In genomic region chr11:77590194-77590591, GRCh38 we compare ENCODE assay signal across 8 cellular contexts. TPM values are rescaled to one million over a fixed set of nuclear protein-coding genes. Genes with fewer than 3 reads are reported as not detected.
DNase-seq lines count a peak whose midpoint lies in the region; ATAC-seq and TF ChIP-seq lines count a peak whose summit lies in the region.

No MANE protein-coding gene starts in this region.

- DNase-seq in AG10803 (ENCODE audit: low read depth) = peak; percentile 24
- peak; percentile 46 for DNase-seq in LoVo (ENCODE audit: low spot score)
- DNase-seq in activated naive CD4-positive, alpha-beta T cell treated with anti-CD3 and anti-CD28 coated beads, Interleukin-2, amount 10 ng/mL, durations not matched to agents 7 days and 5 days = peak; percentile 29
- DNase-seq in glomerular visceral epithelial cell (ENCODE audit: extremely low spot score) = peak; percentile 31
- peak; percentile 17 for DNase-seq in neuronal stem cell (ENCODE audit: low spot score)
- DNase-seq in NCI-H2107 (lab: John Stamatoyannopoulos, UW) = no peak
- no peak for DNase-seq in SIG-M5 treated with dmso at 0.1 percent for 504 hours (lab: John Stamatoyannopoulos, UW; ENCODE audit: unreplicated experiment)

- ATAC-seq in GM18870 (IDR thresholded peaks at IDR 0.05; ENCODE audit: unreplicated experiment) = peak; percentile 17

- peaks cover 21% of the 10 kb centered on the region for H3K27me3 Mint-ChIP-seq in activated naive CD4-positive, alpha-beta T cell treated with anti-CD3 and anti-CD28 coated beads, Interleukin-2, amount 10 ng/mL, durations not matched to agents 7 days and 5 days

- no peak overlapping the region for H4K8ac ChIP-seq in neuronal stem cell (ENCODE audit: low read depth, low read length)

- CTCF ChIA-PET in activated naive CD4-positive, alpha-beta T cell treated with anti-CD3 and anti-CD28 coated beads, Interleukin-2, amount 10 ng/mL, durations not matched to agents 7 days and 5 days (lab: Charles Lee) = interaction anchor here (0.7 to 1.2 kb wide), 2 partner anchors 29 to 143 kb away, joined by 3 read pairs; no protein-coding TSS in a partner anchor

- H3K4ac ChIP-seq in neuronal stem cell (ENCODE audit: low read length) = no peak overlapping the region

- no peaks in the 10 kb centered on the region for H3K36me3 Mint-ChIP-seq in activated naive CD4-positive, alpha-beta T cell treated with anti-CD3 and anti-CD28 coated beads, Interleukin-2, amount 10 ng/mL, durations not matched to agents 7 days and 5 days

- no peaks in the 10 kb centered on the region for H3K9me3 Mint-ChIP-seq in activated naive CD4-positive, alpha-beta T cell treated with anti-CD3 and anti-CD28 coated beads, Interleukin-2, amount 10 ng/mL, durations not matched to agents 7 days and 5 days

- no peak overlapping the region for H2BK12ac ChIP-seq in neuronal stem cell (ENCODE audit: low read length)

- no peak overlapping the region for H2BK5ac ChIP-seq in neuronal stem cell (ENCODE audit: low read length)

- peaks cover 0 to 2% (median 0%) of the 10 kb centered on the region in 3 experiments for H3K27me3 ChIP-seq in neuronal stem cell (ENCODE audit: control insufficient read depth in 3 of 3, insufficient read depth in 3 of 3, low read depth in 1 of 3, low read length in 3 of 3)

- peak overlapping the region; percentile 58 for H3K27ac Mint-ChIP-seq in activated naive CD4-positive, alpha-beta T cell treated with anti-CD3 and anti-CD28 coated beads, Interleukin-2, amount 10 ng/mL, durations not matched to agents 7 days and 5 days

- H3K27ac ChIP-seq in neuronal stem cell (replicated peaks; ENCODE audit: low read length) = no peak overlapping the region

- WGBS in neuronal stem cell (ENCODE audit: extremely low coverage in 2 of 2, insufficient read length in 2 of 2, insufficient replicate concordance in 1 of 2), 2 donors = no CpG with 5 or more reads among the region's 25 CpGs

- peak overlapping the region; percentile 74 for H3K4me2 ChIP-seq in neuronal stem cell (ENCODE audit: insufficient read depth, low read length, poor library complexity, severe bottlenecking)

- no peak overlapping the region for H3K14ac ChIP-seq in neuronal stem cell (ENCODE audit: low read length)

- TF ChIP-seq CTCF in AG10803 (conservative IDR thresholded peaks at IDR 0.05; ENCODE audit: low read length) = no peak

- no peak overlapping the region for H2BK120ac ChIP-seq in neuronal stem cell (ENCODE audit: low read depth, low read length)

- H3K9ac ChIP-seq in neuronal stem cell (ENCODE audit: low read depth, low read length, poor library complexity) = peak overlapping the region; percentile 71

- H3K4me3 Mint-ChIP-seq in activated naive CD4-positive, alpha-beta T cell treated with anti-CD3 and anti-CD28 coated beads, Interleukin-2, amount 10 ng/mL, durations not matched to agents 7 days and 5 days = peak overlapping the region; percentile 84

- H3K9me3 ChIP-seq in neuronal stem cell (replicated peaks in 1 of 2; ENCODE audit: control insufficient read depth in 2 of 2, insufficient read depth in 1 of 2, low read depth in 1 of 2, low read length in 2 of 2) = peaks cover 0 to 13% of the 10 kb centered on the region in 2 donors

- H3K4me1 Mint-ChIP-seq in activated naive CD4-positive, alpha-beta T cell treated with anti-CD3 and anti-CD28 coated beads, Interleukin-2, amount 10 ng/mL, durations not matched to agents 7 days and 5 days = peaks cover 17% of the 10 kb centered on the region

- H2AK5ac ChIP-seq in neuronal stem cell (ENCODE audit: low read depth, low read length) = no peak overlapping the region

- H4K91ac ChIP-seq in neuronal stem cell (ENCODE audit: low read depth, low read length, poor library complexity) = no peak overlapping the region

- no peak overlapping the region for H3K23ac ChIP-seq in neuronal stem cell (ENCODE audit: low read depth, low read length, poor library complexity)

- H3K36me3 ChIP-seq in neuronal stem cell (replicated peaks in 1 of 2; ENCODE audit: control insufficient read depth in 2 of 2, insufficient read depth in 2 of 2, low read length in 2 of 2) = peaks cover 0 to 7% of the 10 kb centered on the region in 2 donors

- peak overlapping the region; percentile 92 for H2AFZ ChIP-seq in neuronal stem cell (ENCODE audit: low read length)

- H3K4me1 ChIP-seq in neuronal stem cell (ENCODE audit: control insufficient read depth in 2 of 2, insufficient read depth in 1 of 2, low read depth in 1 of 2, low read length in 2 of 2) = peaks cover 2 to 8% of the 10 kb centered on the region in 2 donors

- H3K79me1 ChIP-seq in neuronal stem cell (ENCODE audit: low read depth, low read length) = peaks cover 2% of the 10 kb centered on the region

- peak overlapping the region; percentile 72 for H3K4me3 ChIP-seq in AG10803 (ENCODE audit: low read length)
- peak overlapping the region; percentile 49 to 80 for H3K4me3 ChIP-seq in neuronal stem cell (ENCODE audit: low read length in 2 of 2)

- H3K18ac ChIP-seq in neuronal stem cell (ENCODE audit: low read length) = peak overlapping the region; percentile 5

- H2BK15ac ChIP-seq in neuronal stem cell (ENCODE audit: low read length) = no peak overlapping the region

RNA-seq across cellular contexts. Expression of gene AQP11, which starts 0.4 kb away (rescaled TPM):
- 0.61 TPM for polyA plus RNA-seq in neuronal stem cell (2013, experiment 1 of 2)
- polyA plus RNA-seq in neuronal stem cell (2013, experiment 2 of 2) = 0.69 TPM

RNA-seq across cellular contexts. Expression of gene CLNS1A, which starts 47.4 kb away (rescaled TPM):
- 103 TPM for polyA plus RNA-seq in neuronal stem cell (2013, experiment 1 of 2)
- polyA plus RNA-seq in neuronal stem cell (2013, experiment 2 of 2) = 103 TPM

Comparison
In these comparisons a context has a peak if more than half of its experiments do, and no peak if none do; other contexts are left out.
1. DNase-seq: peak in AG10803 (single experiment), LoVo (single experiment), activated naive CD4-positive, alpha-beta T cell treated with anti-CD3 and anti-CD28 coated beads, Interleukin-2, amount 10 ng/mL, durations not matched to agents 7 days and 5 days (single experiment), glomerular visceral epithelial cell (single experiment) and neuronal stem cell (single experiment); none in NCI-H2107 (single experiment) and SIG-M5 treated with dmso at 0.1 percent for 504 hours (single experiment).